Comparison of ENCODE assay signal across 1 cellular context in genomic region chr19:34963531-34964406, GRCh38.
TF ChIP-seq lines count a peak whose summit lies in the region.

TSS of gene ZNF792 (minus strand) at chr19:34964229. CDS start at chr19:34963662, 567 bp downstream.

TF ChIP-seq in HepG2, 621 proteins besides CTCF, POLR2A, EP300 and RAD21 (continued from another document and continues in another):
- TF ChIP-seq, protein P1, sequence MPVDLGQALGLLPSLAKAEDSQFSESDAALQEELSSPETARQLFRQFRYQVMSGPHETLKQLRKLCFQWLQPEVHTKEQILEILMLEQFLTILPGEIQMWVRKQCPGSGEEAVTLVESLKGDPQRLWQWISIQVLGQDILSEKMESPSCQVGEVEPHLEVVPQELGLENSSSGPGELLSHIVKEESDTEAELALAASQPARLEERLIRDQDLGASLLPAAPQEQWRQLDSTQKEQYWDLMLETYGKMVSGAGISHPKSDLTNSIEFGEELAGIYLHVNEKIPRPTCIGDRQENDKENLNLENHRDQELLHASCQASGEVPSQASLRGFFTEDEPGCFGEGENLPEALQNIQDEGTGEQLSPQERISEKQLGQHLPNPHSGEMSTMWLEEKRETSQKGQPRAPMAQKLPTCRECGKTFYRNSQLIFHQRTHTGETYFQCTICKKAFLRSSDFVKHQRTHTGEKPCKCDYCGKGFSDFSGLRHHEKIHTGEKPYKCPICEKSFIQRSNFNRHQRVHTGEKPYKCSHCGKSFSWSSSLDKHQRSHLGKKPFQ (CRISPR knock-in tag; IDR thresholded peaks at IDR 0.05; ENCODE audit: insufficient replicate concordance): peak; percentile 21
- peak; percentile 58 for TF ChIP-seq ZNF574 (CRISPR knock-in tag; IDR thresholded peaks at IDR 0.05)
- peak; percentile 51 for TF ChIP-seq AGO2 (optimal IDR thresholded peaks at IDR 0.05; ENCODE audit: low read depth, low read length)
- no peak for TF ChIP-seq U2AF1 (optimal IDR thresholded peaks at IDR 0.05; ENCODE audit: low read depth, low read length)
- no peak for TF ChIP-seq CBX2 (IDR thresholded peaks at IDR 0.05; ENCODE audit: low read depth, low read length)
- no peak for TF ChIP-seq CBX2 (CRISPR knock-in tag; IDR thresholded peaks at IDR 0.05; ENCODE audit: low read depth)
- TF ChIP-seq, protein P2, sequence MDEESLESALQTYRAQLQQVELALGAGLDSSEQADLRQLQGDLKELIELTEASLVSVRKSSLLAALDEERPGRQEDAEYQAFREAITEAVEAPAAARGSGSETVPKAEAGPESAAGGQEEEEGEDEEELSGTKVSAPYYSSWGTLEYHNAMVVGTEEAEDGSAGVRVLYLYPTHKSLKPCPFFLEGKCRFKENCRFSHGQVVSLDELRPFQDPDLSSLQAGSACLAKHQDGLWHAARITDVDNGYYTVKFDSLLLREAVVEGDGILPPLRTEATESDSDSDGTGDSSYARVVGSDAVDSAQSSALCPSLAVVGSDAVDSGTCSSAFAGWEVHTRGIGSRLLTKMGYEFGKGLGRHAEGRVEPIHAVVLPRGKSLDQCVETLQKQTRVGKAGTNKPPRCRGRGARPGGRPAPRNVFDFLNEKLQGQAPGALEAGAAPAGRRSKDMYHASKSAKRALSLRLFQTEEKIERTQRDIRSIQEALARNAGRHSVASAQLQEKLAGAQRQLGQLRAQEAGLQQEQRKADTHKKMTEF (CRISPR knock-in tag; IDR thresholded peaks at IDR 0.05): peak; percentile 54; the same call in 1 of the 2 replicates
- TF ChIP-seq, protein P3, sequence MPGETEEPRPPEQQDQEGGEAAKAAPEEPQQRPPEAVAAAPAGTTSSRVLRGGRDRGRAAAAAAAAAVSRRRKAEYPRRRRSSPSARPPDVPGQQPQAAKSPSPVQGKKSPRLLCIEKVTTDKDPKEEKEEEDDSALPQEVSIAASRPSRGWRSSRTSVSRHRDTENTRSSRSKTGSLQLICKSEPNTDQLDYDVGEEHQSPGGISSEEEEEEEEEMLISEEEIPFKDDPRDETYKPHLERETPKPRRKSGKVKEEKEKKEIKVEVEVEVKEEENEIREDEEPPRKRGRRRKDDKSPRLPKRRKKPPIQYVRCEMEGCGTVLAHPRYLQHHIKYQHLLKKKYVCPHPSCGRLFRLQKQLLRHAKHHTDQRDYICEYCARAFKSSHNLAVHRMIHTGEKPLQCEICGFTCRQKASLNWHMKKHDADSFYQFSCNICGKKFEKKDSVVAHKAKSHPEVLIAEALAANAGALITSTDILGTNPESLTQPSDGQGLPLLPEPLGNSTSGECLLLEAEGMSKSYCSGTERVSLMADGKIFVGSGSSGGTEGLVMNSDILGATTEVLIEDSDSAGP (CRISPR knock-in tag; IDR thresholded peaks at IDR 0.05; ENCODE audit: borderline replicate concordance): peak; percentile 99
- TF ChIP-seq, protein P4, sequence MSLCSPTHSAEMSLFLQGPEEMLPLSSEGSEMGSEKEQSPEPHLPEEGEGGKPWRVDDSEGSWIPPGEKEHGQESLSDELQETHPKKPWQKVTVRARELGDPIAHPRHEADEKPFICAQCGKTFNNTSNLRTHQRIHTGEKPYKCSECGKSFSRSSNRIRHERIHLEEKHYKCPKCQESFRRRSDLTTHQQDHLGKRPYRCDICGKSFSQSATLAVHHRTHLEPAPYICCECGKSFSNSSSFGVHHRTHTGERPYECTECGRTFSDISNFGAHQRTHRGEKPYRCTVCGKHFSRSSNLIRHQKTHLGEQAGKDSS (CRISPR knock-in tag; IDR thresholded peaks at IDR 0.05; ENCODE audit: borderline replicate concordance, low read depth): peak; percentile 87; the same call in 1 of the 2 replicates
- TF ChIP-seq, protein P5, sequence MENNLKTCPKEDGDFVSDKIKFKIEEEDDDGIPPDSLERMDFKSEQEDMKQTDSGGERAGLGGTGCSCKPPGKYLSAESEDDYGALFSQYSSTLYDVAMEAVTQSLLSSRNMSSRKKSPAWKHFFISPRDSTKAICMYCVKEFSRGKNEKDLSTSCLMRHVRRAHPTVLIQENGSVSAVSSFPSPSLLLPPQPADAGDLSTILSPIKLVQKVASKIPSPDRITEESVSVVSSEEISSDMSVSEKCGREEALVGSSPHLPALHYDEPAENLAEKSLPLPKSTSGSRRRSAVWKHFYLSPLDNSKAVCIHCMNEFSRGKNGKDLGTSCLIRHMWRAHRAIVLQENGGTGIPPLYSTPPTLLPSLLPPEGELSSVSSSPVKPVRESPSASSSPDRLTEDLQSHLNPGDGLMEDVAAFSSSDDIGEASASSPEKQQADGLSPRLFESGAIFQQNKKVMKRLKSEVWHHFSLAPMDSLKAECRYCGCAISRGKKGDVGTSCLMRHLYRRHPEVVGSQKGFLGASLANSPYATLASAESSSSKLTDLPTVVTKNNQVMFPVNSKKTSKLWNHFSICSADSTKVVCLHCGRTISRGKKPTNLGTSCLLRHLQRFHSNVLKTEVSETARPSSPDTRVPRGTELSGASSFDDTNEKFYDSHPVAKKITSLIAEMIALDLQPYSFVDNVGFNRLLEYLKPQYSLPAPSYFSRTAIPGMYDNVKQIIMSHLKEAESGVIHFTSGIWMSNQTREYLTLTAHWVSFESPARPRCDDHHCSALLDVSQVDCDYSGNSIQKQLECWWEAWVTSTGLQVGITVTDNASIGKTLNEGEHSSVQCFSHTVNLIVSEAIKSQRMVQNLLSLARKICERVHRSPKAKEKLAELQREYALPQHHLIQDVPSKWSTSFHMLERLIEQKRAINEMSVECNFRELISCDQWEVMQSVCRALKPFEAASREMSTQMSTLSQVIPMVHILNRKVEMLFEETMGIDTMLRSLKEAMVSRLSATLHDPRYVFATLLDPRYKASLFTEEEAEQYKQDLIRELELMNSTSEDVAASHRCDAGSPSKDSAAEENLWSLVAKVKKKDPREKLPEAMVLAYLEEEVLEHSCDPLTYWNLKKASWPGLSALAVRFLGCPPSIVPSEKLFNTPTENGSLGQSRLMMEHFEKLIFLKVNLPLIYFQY (CRISPR knock-in tag; IDR thresholded peaks at IDR 0.05; ENCODE audit: borderline replicate concordance): no peak
- no peak for TF ChIP-seq JDP2 (CRISPR knock-in tag; IDR thresholded peaks at IDR 0.05; ENCODE audit: borderline replicate concordance)
- TF ChIP-seq ARID4A (CRISPR knock-in tag; IDR thresholded peaks at IDR 0.05; ENCODE audit: borderline replicate concordance): peak; percentile 75; the same call in 1 of the 2 replicates
- peak; percentile 48; the same call in 1 of the 2 replicates for TF ChIP-seq MYC (CRISPR knock-in tag; IDR thresholded peaks at IDR 0.05; ENCODE audit: borderline replicate concordance)
- TF ChIP-seq RBFOX2 (IDR thresholded peaks at IDR 0.05; ENCODE audit: low read depth, low read length): peak; percentile 83
- TF ChIP-seq HNF4A (CRISPR knock-in tag; IDR thresholded peaks at IDR 0.05): peak; percentile 22; the same call in 1 of the 2 replicates
- TF ChIP-seq SOX5 (CRISPR knock-in tag; IDR thresholded peaks at IDR 0.05; ENCODE audit: borderline replicate concordance): no peak
- no peak for TF ChIP-seq EZH2 (conservative IDR thresholded peaks at IDR 0.05; ENCODE audit: low read depth, low read length)
- TF ChIP-seq PITX1 (CRISPR knock-in tag; IDR thresholded peaks at IDR 0.05): peak; percentile 33; the same call in 1 of the 2 replicates
- TF ChIP-seq KMT2A (CRISPR knock-in tag; IDR thresholded peaks at IDR 0.05): 0 out of 2 replicates have a peak, but pooled peaks have one; percentile 37
- no peak; the same call in 1 of the 2 replicates for TF ChIP-seq ZSCAN9 (CRISPR knock-in tag; IDR thresholded peaks at IDR 0.05; ENCODE audit: borderline replicate concordance)
- peak; percentile 41; the same call in 1 of the 2 replicates for TF ChIP-seq ZNF546 (CRISPR knock-in tag; conservative IDR thresholded peaks at IDR 0.05)
- 0 out of 2 replicates have a peak, but pooled peaks have one; percentile 11 for TF ChIP-seq ZNF770 (CRISPR knock-in tag; IDR thresholded peaks at IDR 0.05)
- TF ChIP-seq TAF1 (CRISPR knock-in tag; IDR thresholded peaks at IDR 0.05): peak; percentile 63
- peak; percentile 80 for TF ChIP-seq MED1 (CRISPR knock-in tag; IDR thresholded peaks at IDR 0.05)
- TF ChIP-seq ETV6 (CRISPR knock-in tag; conservative IDR thresholded peaks at IDR 0.05): peak; percentile 36; the same call in 1 of the 2 replicates
- TF ChIP-seq NCOA5 (CRISPR knock-in tag; IDR thresholded peaks at IDR 0.05): no peak
- TF ChIP-seq HHEX (CRISPR knock-in tag; IDR thresholded peaks at IDR 0.05): no peak
- no peak for TF ChIP-seq SMARCE1 (IDR thresholded peaks at IDR 0.05; ENCODE audit: borderline replicate concordance)
- peak; percentile 53; the same call in 1 of the 2 replicates for TF ChIP-seq ZNF761 (CRISPR knock-in tag; conservative IDR thresholded peaks at IDR 0.05)
- no peak for TF ChIP-seq HDAC6 (IDR thresholded peaks at IDR 0.05; ENCODE audit: low read depth, low read length)
- TF ChIP-seq KLF13 (CRISPR knock-in tag; IDR thresholded peaks at IDR 0.05): no peak
- peak; percentile 54; the same call in 1 of the 2 replicates for TF ChIP-seq SALL1 (CRISPR knock-in tag; IDR thresholded peaks at IDR 0.05)
- no peak for TF ChIP-seq DNMT3B (CRISPR knock-in tag; conservative IDR thresholded peaks at IDR 0.05)
